15 cellular contexts compared by ENCODE assay signal in the genomic region with DNA sequence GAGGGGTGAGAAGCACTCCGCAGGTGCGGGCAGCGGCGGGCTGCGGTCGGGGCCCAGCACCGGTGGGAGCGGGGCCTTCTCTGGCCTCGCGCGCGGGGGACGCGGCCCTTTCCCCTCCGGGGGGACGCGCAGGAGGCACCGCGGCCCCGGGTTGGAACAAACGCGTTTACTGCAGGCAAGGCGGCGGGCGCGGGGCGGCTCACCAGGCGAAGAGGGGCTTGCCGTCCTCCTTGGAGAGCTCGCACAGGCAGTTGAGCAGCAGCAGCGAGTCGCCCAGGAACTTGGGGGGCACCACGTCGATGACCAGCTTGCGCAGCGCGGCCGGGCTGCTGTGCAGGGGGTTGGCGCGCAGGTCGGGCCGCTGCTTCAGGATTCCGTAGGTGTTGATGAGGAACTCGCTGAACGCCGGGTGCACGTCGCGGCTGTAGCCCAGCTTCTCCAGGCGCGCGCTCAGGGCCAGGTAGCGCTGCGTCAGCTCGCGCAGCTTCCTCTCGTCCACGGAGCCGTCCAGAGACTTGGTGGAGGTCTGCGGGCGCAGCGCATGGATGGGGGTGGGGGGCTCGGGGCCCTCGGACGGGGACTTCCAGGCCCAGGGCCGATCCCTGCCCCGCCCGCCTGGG. TPM values are rescaled to one million over a fixed set of nuclear protein-coding genes. Genes with fewer than 3 reads are reported as not detected.
DNase-seq lines count a peak whose midpoint lies in the region; ATAC-seq and TF ChIP-seq lines count a peak whose summit lies in the region.
"Had no signal": no experiment of that assay in that cellular context is flagged by ENCODE, and none has a peak within 500 bp of the region (broad histone marks: within the 10 kb centered on the region; RNA-seq: fewer than 3 reads in every experiment).

No MANE protein-coding gene starts in this region.

- H3K9me3 ChIP-seq in SK-N-SH: no peaks in the 10 kb centered on the region
- H3K9me3 ChIP-seq in sigmoid colon: no peaks in the 10 kb centered on the region
- H3K9me3 ChIP-seq: right lobe of liver had no signal

- H3K27me3 ChIP-seq in SK-N-SH (ENCODE audit: insufficient read depth): no peaks in the 10 kb centered on the region
- peaks cover 0 to 36% (median 0%) of the 10 kb centered on the region in 3 donors for H3K27me3 ChIP-seq in sigmoid colon
- H3K27me3 ChIP-seq: right lobe of liver had no signal

- H3F3A ChIP-seq in SK-N-SH (replicated peaks; ENCODE audit: insufficient read depth): no peaks in the 10 kb centered on the region

- POLR2A ChIA-PET in SK-N-SH (lab: Yijun Ruan, JAX): no interaction called here

- DNase-seq in SK-N-SH: peak; percentile 30
- DNase-seq in GM12865 (ENCODE audit: low read depth): peak; percentile 1
- DNase-seq in coronary artery (ENCODE audit: low spot score): peak; percentile 73
- DNase-seq in sigmoid colon: peak; percentile 58
- no peak for DNase-seq in HuH-7.5 (ENCODE audit: low spot score)
- DNase-seq in DMS53 (lab: John Stamatoyannopoulos, UW): no peak
- no peak for DNase-seq in NCI-H524 (lab: John Stamatoyannopoulos, UW)
- DNase-seq: Calu3, caudate nucleus, Karpas-422, NCI-H1694 treated with DMSO at 0.1 percent for 48 hours, NCI-H748 treated with DMSO at 0.1 percent for 48 hours had no signal

- H3K4me1 ChIP-seq in SK-N-SH (ENCODE audit: control insufficient read depth in 1 of 2, insufficient read depth in 2 of 2, low read depth in 1 of 2, low read length in 1 of 2): no peaks in the 10 kb centered on the region
- H3K4me1 ChIP-seq in sigmoid colon: peaks cover 0 to 14% (median 0%) of the 10 kb centered on the region in 4 donors

- TF ChIP-seq POLR2A in sigmoid colon (IDR thresholded peaks at IDR 0.05): no peak

- TF ChIP-seq EP300 in SK-N-SH (IDR thresholded peaks at IDR 0.05; ENCODE audit: borderline replicate concordance in 1 of 2, low read depth in 1 of 2, low read length in 1 of 2) (no peak), sigmoid colon (IDR thresholded peaks at IDR 0.05) (no peak)

- no peaks in the 10 kb centered on the region for H3K79me2 ChIP-seq in SK-N-SH (ENCODE audit: insufficient read depth)

- H3K27ac ChIP-seq in SK-N-SH (ENCODE audit: low read depth in 2 of 2, low read length in 1 of 2) (no peak overlapping the region), coronary artery (no peak overlapping the region), sigmoid colon (no peak overlapping the region)
- H3K27ac ChIP-seq: right lobe of liver had no signal

- H3K4me3 ChIP-seq in SK-N-SH (ENCODE audit: low read depth in 2 of 2, low read length in 1 of 2) (no peak overlapping the region), GM12865 (ENCODE audit: low read depth, low read length) (no peak overlapping the region), coronary artery (no peak overlapping the region), sigmoid colon (peak overlapping the region in 1 of 4 donors; percentile 10)
- H3K4me3 ChIP-seq: right lobe of liver had no signal

- no peak for TF ChIP-seq RAD21 in SK-N-SH (IDR thresholded peaks at IDR 0.05; ENCODE audit: low read length)

- TF ChIP-seq CTCF in SK-N-SH (IDR thresholded peaks at IDR 0.05): no peak
- TF ChIP-seq CTCF in GM12865 (IDR thresholded peaks at IDR 0.05; ENCODE audit: insufficient read depth, low read depth, low read length, missing control alignments): no peak
- TF ChIP-seq CTCF in coronary artery (IDR thresholded peaks at IDR 0.05): no peak
- TF ChIP-seq CTCF in sigmoid colon (IDR thresholded peaks at IDR 0.05): no peak

- no peak overlapping the region for H3K9ac ChIP-seq in SK-N-SH

- no peak overlapping the region for H3K4me2 ChIP-seq in SK-N-SH

- H3K36me3 ChIP-seq in SK-N-SH (replicated peaks in 1 of 2; ENCODE audit: control insufficient read depth in 1 of 2, insufficient read depth in 2 of 2, low read length in 1 of 2): no peaks in the 10 kb centered on the region
- no peaks in the 10 kb centered on the region for H3K36me3 ChIP-seq in sigmoid colon
- H3K36me3 ChIP-seq: right lobe of liver had no signal

- 84% methylated on average over 40 of the region's 68 CpGs for WGBS in SK-N-SH (ENCODE audit: low lambda C conversion rate)
- WGBS in sigmoid colon, 2 donors: 73 to 85% methylated on average over 68 of the region's 68 CpGs

- ATAC-seq in SK-N-SH treated with all-trans-retinoic acid at 6 μM for 48 hours: no peak
- ATAC-seq: right lobe of liver had no signal

- CTCF ChIA-PET in SK-N-SH (lab: Yijun Ruan, JAX): interaction anchor here (0.8 kb wide), 1 partner anchor 14 kb away, joined by 3 read pairs; no protein-coding TSS in a partner anchor

- no peaks in the 10 kb centered on the region for H4K20me1 ChIP-seq in SK-N-SH (ENCODE audit: insufficient read depth)

- H2AFZ ChIP-seq in SK-N-SH (ENCODE audit: low read depth): no peak overlapping the region

- intact Hi-C loops in sigmoid colon (cut with DNase I): no loop called here

- no peaks in the 10 kb centered on the region for H3K9me2 ChIP-seq in SK-N-SH

TF ChIP-seq in SK-N-SH, 30 proteins besides CTCF, POLR2A, EP300 and RAD21 (continues in another document):
- TF ChIP-seq, protein P1, sequence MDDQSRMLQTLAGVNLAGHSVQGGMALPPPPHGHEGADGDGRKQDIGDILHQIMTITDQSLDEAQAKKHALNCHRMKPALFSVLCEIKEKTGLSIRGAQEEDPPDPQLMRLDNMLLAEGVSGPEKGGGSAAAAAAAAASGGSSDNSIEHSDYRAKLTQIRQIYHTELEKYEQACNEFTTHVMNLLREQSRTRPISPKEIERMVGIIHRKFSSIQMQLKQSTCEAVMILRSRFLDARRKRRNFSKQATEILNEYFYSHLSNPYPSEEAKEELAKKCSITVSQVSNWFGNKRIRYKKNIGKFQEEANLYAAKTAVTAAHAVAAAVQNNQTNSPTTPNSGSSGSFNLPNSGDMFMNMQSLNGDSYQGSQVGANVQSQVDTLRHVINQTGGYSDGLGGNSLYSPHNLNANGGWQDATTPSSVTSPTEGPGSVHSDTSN (IDR thresholded peaks at IDR 0.05): no peak
- TF ChIP-seq, protein P2, sequence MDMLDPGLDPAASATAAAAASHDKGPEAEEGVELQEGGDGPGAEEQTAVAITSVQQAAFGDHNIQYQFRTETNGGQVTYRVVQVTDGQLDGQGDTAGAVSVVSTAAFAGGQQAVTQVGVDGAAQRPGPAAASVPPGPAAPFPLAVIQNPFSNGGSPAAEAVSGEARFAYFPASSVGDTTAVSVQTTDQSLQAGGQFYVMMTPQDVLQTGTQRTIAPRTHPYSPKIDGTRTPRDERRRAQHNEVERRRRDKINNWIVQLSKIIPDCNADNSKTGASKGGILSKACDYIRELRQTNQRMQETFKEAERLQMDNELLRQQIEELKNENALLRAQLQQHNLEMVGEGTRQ (IDR thresholded peaks at IDR 0.05; ENCODE audit: borderline replicate concordance, low read depth, low read length): no peak

TF ChIP-seq in SK-N-SH treated with all-trans-retinoic acid at 6 μM for 48 hours, 23 proteins besides CTCF, POLR2A, EP300 and RAD21:
- TF ChIP-seq, protein P3, sequence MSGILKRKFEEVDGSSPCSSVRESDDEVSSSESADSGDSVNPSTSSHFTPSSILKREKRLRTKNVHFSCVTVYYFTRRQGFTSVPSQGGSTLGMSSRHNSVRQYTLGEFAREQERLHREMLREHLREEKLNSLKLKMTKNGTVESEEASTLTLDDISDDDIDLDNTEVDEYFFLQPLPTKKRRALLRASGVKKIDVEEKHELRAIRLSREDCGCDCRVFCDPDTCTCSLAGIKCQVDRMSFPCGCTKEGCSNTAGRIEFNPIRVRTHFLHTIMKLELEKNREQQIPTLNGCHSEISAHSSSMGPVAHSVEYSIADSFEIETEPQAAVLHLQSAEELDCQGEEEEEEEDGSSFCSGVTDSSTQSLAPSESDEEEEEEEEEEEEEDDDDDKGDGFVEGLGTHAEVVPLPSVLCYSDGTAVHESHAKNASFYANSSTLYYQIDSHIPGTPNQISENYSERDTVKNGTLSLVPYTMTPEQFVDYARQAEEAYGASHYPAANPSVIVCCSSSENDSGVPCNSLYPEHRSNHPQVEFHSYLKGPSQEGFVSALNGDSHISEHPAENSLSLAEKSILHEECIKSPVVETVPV (CRISPR knock-in tag; IDR thresholded peaks at IDR 0.05): no peak
- TF ChIP-seq ZNF70 (CRISPR knock-in tag; IDR thresholded peaks at IDR 0.05) (no peak), ZFP30 (CRISPR knock-in tag; IDR thresholded peaks at IDR 0.05) (no peak), ARNTL (CRISPR knock-in tag; IDR thresholded peaks at IDR 0.05; ENCODE audit: borderline replicate concordance, low read depth) (no peak)

RNA-seq across cellular contexts. Expression of a gene that starts 5.9 kb away (rescaled TPM):
- 0.33 and 0.37 TPM in 2 replicates for polyA plus RNA-seq in SK-N-SH (2012; rRNA removed)
- polyA plus RNA-seq in SK-N-SH (2012; cell fraction: cytosol; rRNA removed): 0.05 TPM in 1 of 2 replicates, not detected in the other
- polyA plus RNA-seq in SK-N-SH (2012; cell fraction: nucleus; rRNA removed): 3.3 and 3.4 TPM in 2 replicates
- 1 to 10 TPM in 1 of 4 donors, not detected in 3; 1.4 TPM for total RNA-seq in sigmoid colon
- under 1 TPM in 1 of 3 donors, not detected in 2; 0.20 TPM for polyA plus RNA-seq in sigmoid colon
- total RNA-seq: epithelial cell of proximal tubule had no signal

RNA-seq across cellular contexts. Expression of a gene that starts 23.0 kb away (rescaled TPM):
- polyA plus RNA-seq in SK-N-SH (2012; rRNA removed) (4.8 and 8.3 TPM in 2 replicates), sigmoid colon (10 to 100 TPM in 1 of 3 donors, 1 to 10 TPM in 2; 3.2 to 11.0 (median 7.8) TPM)
- 3.5 and 5.9 TPM in 2 replicates for polyA plus RNA-seq in SK-N-SH (2012; cell fraction: cytosol; rRNA removed)
- 11.3 and 15.7 TPM in 2 replicates for polyA plus RNA-seq in SK-N-SH (2012; cell fraction: nucleus; rRNA removed)
- 10 to 100 TPM in 1 of 4 donors, 1 to 10 TPM in 2, under 1 TPM in 1; 0.95 to 18.3 (median 7.1) TPM for total RNA-seq in sigmoid colon

Comparison
In these comparisons a context has a peak if more than half of its experiments do, and no peak if none do; other contexts are left out.
1. DNase-seq: peak in SK-N-SH (single experiment), GM12865 (single experiment), coronary artery (single experiment) and sigmoid colon (single experiment); none in HuH-7.5 (single experiment), DMS53 (single experiment) and NCI-H524 (0 of 2).